Comparison of ENCODE assay signal across 20 cellular contexts in genomic region chr4:6142511-6142910, GRCh38. TPM values are rescaled to one million over a fixed set of nuclear protein-coding genes. Genes with fewer than 3 reads are reported as not detected.
DNase-seq lines count a peak whose midpoint lies in the region; ATAC-seq and TF ChIP-seq lines count a peak whose summit lies in the region.
"Had no signal": no experiment of that assay in that cellular context is flagged by ENCODE, and none has a peak within 500 bp of the region (broad histone marks: within the 10 kb centered on the region; RNA-seq: fewer than 3 reads in every experiment).

No MANE protein-coding gene starts in this region.

- H3K4me3 Mint-ChIP-seq in activated CD4-positive, alpha-beta T cell treated with anti-CD3 and anti-CD28 coated beads, Interleukin-2, amount 10 ng/mL, durations not matched to agents 7 days and 5 days, result no peak overlapping the region
- H3K4me3 Mint-ChIP-seq in natural killer cell, result no peak overlapping the region
- H3K4me3 Mint-ChIP-seq: B cell; CD4-positive, CD25-positive, alpha-beta regulatory T cell; CD8-positive, alpha-beta T cell had no signal

- peak overlapping the region in 35 of 59 donors; percentile 1 to 79 (median 52) for H3K27ac ChIP-seq in dorsolateral prefrontal cortex
- H3K27ac ChIP-seq in neuronal stem cell (replicated peaks; ENCODE audit: low read length), result no peak overlapping the region
- H3K27ac ChIP-seq in tibial nerve, result no peak overlapping the region
- H3K27ac ChIP-seq: 22Rv1, C4-2B, GM23248 had no signal

- no peaks in the 10 kb centered on the region for H3K4me1 ChIP-seq in neuronal stem cell (ENCODE audit: control insufficient read depth in 2 of 2, insufficient read depth in 1 of 2, low read depth in 1 of 2, low read length in 2 of 2)
- H3K4me1 ChIP-seq in tibial nerve, result no peaks in the 10 kb centered on the region
- H3K4me1 ChIP-seq: Caco-2 had no signal

- no peak overlapping the region for H3K4ac ChIP-seq in neuronal stem cell (ENCODE audit: low read length)

- H3K9me3 Mint-ChIP-seq in activated CD4-positive, alpha-beta T cell treated with anti-CD3 and anti-CD28 coated beads, Interleukin-2, amount 10 ng/mL, durations not matched to agents 7 days and 5 days, result peaks cover 10% of the 10 kb centered on the region
- H3K9me3 Mint-ChIP-seq in natural killer cell, result no peaks in the 10 kb centered on the region

- CTCF ChIA-PET in activated CD4-positive, alpha-beta T cell treated with anti-CD3 and anti-CD28 coated beads, Interleukin-2, amount 10 ng/mL, durations not matched to agents 7 days and 5 days (lab: Charles Lee), result no interaction called here

- ATAC-seq in HG03457 (IDR thresholded peaks at IDR 0.05; ENCODE audit: unreplicated experiment), result no peak
- no peak for ATAC-seq in natural killer cell
- ATAC-seq: CD8-positive, alpha-beta T cell had no signal

- TF ChIP-seq EP300 in tibial nerve (IDR thresholded peaks at IDR 0.05), result no peak

- H2BK5ac ChIP-seq in neuronal stem cell (ENCODE audit: low read length), result no peak overlapping the region

- no peak overlapping the region for H3K23ac ChIP-seq in neuronal stem cell (ENCODE audit: low read depth, low read length, poor library complexity)

- peaks cover 11% of the 10 kb centered on the region for H3K36me3 Mint-ChIP-seq in activated CD4-positive, alpha-beta T cell treated with anti-CD3 and anti-CD28 coated beads, Interleukin-2, amount 10 ng/mL, durations not matched to agents 7 days and 5 days (ENCODE audit: low read depth)
- no peaks in the 10 kb centered on the region for H3K36me3 Mint-ChIP-seq in natural killer cell
- H3K36me3 Mint-ChIP-seq: CD8-positive, alpha-beta T cell had no signal

- DNase-seq in activated CD4-positive, alpha-beta T cell treated with anti-CD3 and anti-CD28 coated beads, Interleukin-2, amount 10 ng/mL, durations not matched to agents 7 days and 5 days, result no peak
- no peak for DNase-seq in activated CD4-positive, alpha-beta T cell treated with anti-CD3 and anti-CD28 coated beads for 48 hours
- no peak for DNase-seq in dorsolateral prefrontal cortex
- no peak for DNase-seq in neuronal stem cell (ENCODE audit: low spot score)
- no peak for DNase-seq in natural killer cell
- DNase-seq in tibial nerve (ENCODE audit: low spot score in 2 of 2), result no peak
- DNase-seq: Caco-2; CD4-positive, CD25-positive, alpha-beta regulatory T cell; CD8-positive, alpha-beta T cell; DMS153; DND-41; GM23248; H7; HCEC 1CT had no signal

- intact Hi-C loops in dorsolateral prefrontal cortex (cut with DNase I) (no loop called here), natural killer cell (cut with micrococcal nuclease) (no loop called here)

- no peak overlapping the region for H2BK12ac ChIP-seq in neuronal stem cell (ENCODE audit: low read length)

- H3K27me3 Mint-ChIP-seq in activated CD4-positive, alpha-beta T cell treated with anti-CD3 and anti-CD28 coated beads, Interleukin-2, amount 10 ng/mL, durations not matched to agents 7 days and 5 days, result no peaks in the 10 kb centered on the region
- peaks cover 0 to 1% of the 10 kb centered on the region in 2 donors for H3K27me3 Mint-ChIP-seq in natural killer cell (ENCODE audit: low read depth in 2 of 2)
- H3K27me3 Mint-ChIP-seq: CD4-positive, CD25-positive, alpha-beta regulatory T cell had no signal

- H2BK120ac ChIP-seq in neuronal stem cell (ENCODE audit: low read depth, low read length), result no peak overlapping the region

- no peak overlapping the region for H3K9ac ChIP-seq in neuronal stem cell (ENCODE audit: low read depth, low read length, poor library complexity)
- H3K9ac ChIP-seq: BLaER1, GM23248 had no signal

- H2AFZ ChIP-seq in neuronal stem cell (ENCODE audit: low read length), result no peak overlapping the region
- H2AFZ ChIP-seq: GM23248 had no signal

- no peaks in the 10 kb centered on the region for H3K36me3 ChIP-seq in neuronal stem cell (replicated peaks in 1 of 2; ENCODE audit: control insufficient read depth in 2 of 2, insufficient read depth in 2 of 2, low read length in 2 of 2)
- H3K36me3 ChIP-seq in tibial nerve, result no peaks in the 10 kb centered on the region
- H3K36me3 ChIP-seq: BLaER1 had no signal

- no peak overlapping the region for H3K4me2 ChIP-seq in neuronal stem cell (ENCODE audit: insufficient read depth, low read length, poor library complexity, severe bottlenecking)

- peak overlapping the region; percentile 34 for H2AK5ac ChIP-seq in neuronal stem cell (ENCODE audit: low read depth, low read length)

- POLR2A ChIA-PET in activated CD4-positive, alpha-beta T cell treated with anti-CD3 and anti-CD28 coated beads, Interleukin-2, amount 10 ng/mL, durations not matched to agents 7 days and 5 days (lab: Charles Lee), result no interaction called here

- peak overlapping the region; percentile 19 for H3K27ac Mint-ChIP-seq in activated CD4-positive, alpha-beta T cell treated with anti-CD3 and anti-CD28 coated beads, Interleukin-2, amount 10 ng/mL, durations not matched to agents 7 days and 5 days
- H3K27ac Mint-ChIP-seq in natural killer cell, result no peak overlapping the region
- H3K27ac Mint-ChIP-seq: B cell; CD4-positive, CD25-positive, alpha-beta regulatory T cell; CD8-positive, alpha-beta T cell had no signal

- H2BK15ac ChIP-seq in neuronal stem cell (ENCODE audit: low read length), result no peak overlapping the region

- H4K91ac ChIP-seq in neuronal stem cell (ENCODE audit: low read depth, low read length, poor library complexity), result no peak overlapping the region

- H3K4me3 ChIP-seq in dorsolateral prefrontal cortex (no peak overlapping the region), neuronal stem cell (ENCODE audit: low read length in 2 of 2) (no peak overlapping the region), tibial nerve (no peak overlapping the region)
- H3K4me3 ChIP-seq: BLaER1, GM23248 had no signal

- H3K14ac ChIP-seq in neuronal stem cell (ENCODE audit: low read length), result no peak overlapping the region

- H3K4me1 Mint-ChIP-seq in activated CD4-positive, alpha-beta T cell treated with anti-CD3 and anti-CD28 coated beads, Interleukin-2, amount 10 ng/mL, durations not matched to agents 7 days and 5 days, result no peaks in the 10 kb centered on the region
- peaks cover 0 to 14% of the 10 kb centered on the region in 2 donors for H3K4me1 Mint-ChIP-seq in natural killer cell
- H3K4me1 Mint-ChIP-seq: B cell had no signal

- no peaks in the 10 kb centered on the region for H3K27me3 ChIP-seq in dorsolateral prefrontal cortex
- H3K27me3 ChIP-seq in neuronal stem cell (ENCODE audit: control insufficient read depth in 3 of 3, insufficient read depth in 3 of 3, low read depth in 1 of 3, low read length in 3 of 3), result no peaks in the 10 kb centered on the region
- no peaks in the 10 kb centered on the region for H3K27me3 ChIP-seq in tibial nerve
- H3K27me3 ChIP-seq: BLaER1 had no signal

- H3K18ac ChIP-seq in neuronal stem cell (ENCODE audit: low read length), result peak overlapping the region; percentile 35

- H3K79me1 ChIP-seq in neuronal stem cell (ENCODE audit: low read depth, low read length), result no peaks in the 10 kb centered on the region

- TF ChIP-seq CTCF in dorsolateral prefrontal cortex (IDR thresholded peaks at IDR 0.05 in 54 of 56, conservative IDR thresholded peaks at IDR 0.05 in 2 of 56; ENCODE audit: low read depth in 1 of 56, partially characterized antibody in 56 of 56), result no peak
- no peak for TF ChIP-seq CTCF in natural killer cell (IDR thresholded peaks at IDR 0.05)
- no peak for TF ChIP-seq CTCF in tibial nerve (IDR thresholded peaks at IDR 0.05)

- peaks cover 0 to 1% of the 10 kb centered on the region in 2 donors for H3K9me3 ChIP-seq in neuronal stem cell (replicated peaks in 1 of 2; ENCODE audit: control insufficient read depth in 2 of 2, insufficient read depth in 1 of 2, low read depth in 1 of 2, low read length in 2 of 2)
- H3K9me3 ChIP-seq in tibial nerve, result peaks cover 0 to 18% (median 0%) of the 10 kb centered on the region in 4 donors
- H3K9me3 ChIP-seq: Caco-2 had no signal

- no peak overlapping the region for H4K8ac ChIP-seq in neuronal stem cell (ENCODE audit: low read depth, low read length)

- no CpG with 5 or more reads among the region's 7 CpGs for WGBS in neuronal stem cell (ENCODE audit: extremely low coverage in 2 of 2, insufficient read length in 2 of 2, insufficient replicate concordance in 1 of 2), 2 donors
- WGBS in tibial nerve, 2 donors, result 86 to 88% methylated on average over 7 of the region's 7 CpGs

- TF ChIP-seq POLR2A in tibial nerve (IDR thresholded peaks at IDR 0.05), result no peak

RNA-seq across cellular contexts. Expression of gene JAKMIP1, which starts 57.8 kb away (rescaled TPM):
- total RNA-seq in activated CD4-positive, alpha-beta T cell treated with anti-CD3 and anti-CD28 coated beads, Interleukin-2, amount 10 ng/mL, durations not matched to agents 7 days and 5 days, result 10 to 100 TPM in 1 of 2 experiments, 1 to 10 TPM in 1; 9.6 to 10.9 TPM
- total RNA-seq in dorsolateral prefrontal cortex (10 to 100 TPM; 18.9 to 84.4 (median 55.8) TPM), natural killer cell (10 to 100 TPM in 2 of 3 donors, 1 to 10 TPM in 1; 8.8 to 21.8 (median 16.4) TPM), tibial nerve (1 to 10 TPM in 2 of 4 donors, under 1 TPM in 2; 0.30 to 2.5 (median 1.2) TPM)
- 2.2 TPM for polyA plus RNA-seq in neuronal stem cell (2013, experiment 1 of 2)
- 2.1 TPM for polyA plus RNA-seq in neuronal stem cell (2013, experiment 2 of 2)
- total RNA-seq: Caco-2, GM23248 had no signal
- polyA plus RNA-seq: AG04450, GM23248 had no signal

Comparison
In these comparisons a context has a peak if more than half of its experiments do, and no peak if none do; other contexts are left out.
1. H3K27ac ChIP-seq: peak in dorsolateral prefrontal cortex (35 of 59); none in neuronal stem cell (single experiment) and tibial nerve (0 of 4).